9 cellular contexts compared by ENCODE assay signal in genomic region chr1:33903210-33903589, GRCh38.
DNase-seq lines count a peak whose midpoint lies in the region; ATAC-seq, FAIRE-seq and TF ChIP-seq lines count a peak whose summit lies in the region.
"Had no signal": no experiment of that assay in that cellular context is flagged by ENCODE, and none has a peak within 500 bp of the region (broad histone marks: within the 10 kb centered on the region; RNA-seq: fewer than 3 reads in every experiment).

No MANE protein-coding gene starts in this region.

- peak; percentile 48 for DNase-seq in AG20443 (ENCODE audit: low spot score)
- peak; percentile 17 for DNase-seq in coronary artery (ENCODE audit: low spot score)
- DNase-seq in NCI-H524 (lab: John Stamatoyannopoulos, UW), result no peak
- no peak for DNase-seq in NCI-H128 (lab: John Stamatoyannopoulos, UW; ENCODE audit: unreplicated experiment)
- no peak for DNase-seq in GM13976 (ENCODE audit: low spot score)
- no peak for DNase-seq in RCC 7860 (ENCODE audit: low spot score)
- DNase-seq: activated CD8-positive, alpha-beta T cell treated with anti-CD3 and anti-CD28 coated beads for 36 hours had no signal

- H3K4me3 ChIP-seq in coronary artery, result no peak overlapping the region

- H3K27ac ChIP-seq in coronary artery, result no peak overlapping the region

- no peak for FAIRE-seq in RCC 7860 (lab: Jason Lieb, UNC)

- peak; percentile 60 for ATAC-seq in GM19463 (IDR thresholded peaks at IDR 0.05; ENCODE audit: unreplicated experiment)
- ATAC-seq in HG03135 (IDR thresholded peaks at IDR 0.05; ENCODE audit: unreplicated experiment), result peak; percentile 74
- ATAC-seq: activated CD8-positive, alpha-beta T cell treated with anti-CD3 and anti-CD28 coated beads for 36 hours had no signal

- in situ Hi-C loops in GM13976 (cut with MboI; ENCODE audit: low sequenced_read_pairs, unreplicated experiment), result no loop called here

- TF ChIP-seq CTCF in coronary artery (IDR thresholded peaks at IDR 0.05) (no peak), GM13976 (IDR thresholded peaks at IDR 0.05; ENCODE audit: borderline replicate concordance, control extremely low read depth, extremely low read depth, insufficient read depth, missing control alignments) (no peak)

Comparison
In these comparisons a context has a peak if more than half of its experiments do, and no peak if none do; other contexts are left out.
1. DNase-seq: peak in AG20443 (single experiment) and coronary artery (single experiment); none in NCI-H524 (0 of 2), NCI-H128 (single experiment), GM13976 (single experiment) and RCC 7860 (single experiment).